In genomic region chr14:72894623-72895378, GRCh38 we compare ENCODE assay signal across 7 cellular contexts. TPM values are rescaled to one million over a fixed set of nuclear protein-coding genes. Genes with fewer than 3 reads are reported as not detected.
DNase-seq lines count a peak whose midpoint lies in the region; ATAC-seq and TF ChIP-seq lines count a peak whose summit lies in the region.

No MANE protein-coding gene starts in this region.

- H3K4ac ChIP-seq in H9 (ENCODE audit: low read depth, low read length) = no peak overlapping the region

- no peaks in the 10 kb centered on the region for H3K79me1 ChIP-seq in H9 (ENCODE audit: insufficient read depth, low read depth, low read length, poor library complexity, severe bottlenecking)

- H2BK12ac ChIP-seq in H9 (ENCODE audit: insufficient read length, low read depth, low read length) = no peak overlapping the region

- H2AK5ac ChIP-seq in H9 (ENCODE audit: insufficient read length, low read length) = no peak overlapping the region

- H3K27ac Mint-ChIP-seq in H9 = no peak overlapping the region

- peak overlapping the region; percentile 90 for H3K4me2 ChIP-seq in H9 (ENCODE audit: insufficient read depth, insufficient read length, low read length)

- no peak for TF ChIP-seq POLR2A in GM18505 (IDR thresholded peaks at IDR 0.05; ENCODE audit: borderline replicate concordance, extremely low read depth, insufficient read depth, insufficient read length)

- no peak for TF ChIP-seq CTCF in H9 (conservative IDR thresholded peaks at IDR 0.05)

- H3K4me3 ChIP-seq in SK-N-MC (peak overlapping the region; percentile 91), mucosa of rectum (ENCODE audit: low read length in 2 of 2) (peak overlapping the region; percentile 79 to 91)
- peak overlapping the region; percentile 91 for H3K4me3 ChIP-seq in effector memory CD4-positive, alpha-beta T cell (ENCODE audit: insufficient read depth, low read depth, low read length, poor library complexity, severe bottlenecking)

- H3K4me1 ChIP-seq in H9 (ENCODE audit: insufficient read depth, low read length) (peaks cover 3% of the 10 kb centered on the region; the same call in 1 of the 2 replicates), mucosa of rectum (ENCODE audit: control insufficient read depth in 2 of 2, insufficient read depth in 2 of 2, low read length in 2 of 2) (peaks cover 16 to 22% of the 10 kb centered on the region in 2 donors)
- H3K4me1 ChIP-seq in effector memory CD4-positive, alpha-beta T cell (ENCODE audit: control insufficient read depth, insufficient read depth, low read length, poor library complexity, severe bottlenecking) = peaks cover 10% of the 10 kb centered on the region

- H3K36me3 ChIP-seq in SK-N-MC (ENCODE audit: insufficient read depth, low read length) (no peaks in the 10 kb centered on the region), mucosa of rectum (ENCODE audit: control insufficient read depth in 2 of 2, insufficient read depth in 2 of 2, low read length in 2 of 2) (no peaks in the 10 kb centered on the region)
- no peaks in the 10 kb centered on the region for H3K36me3 ChIP-seq in effector memory CD4-positive, alpha-beta T cell (ENCODE audit: control insufficient read depth, insufficient read depth, low read length)

- no peak overlapping the region for H4K5ac ChIP-seq in H9 (ENCODE audit: insufficient read length, low read depth, low read length)

- no peak overlapping the region for H3K9ac ChIP-seq in H9 (ENCODE audit: extremely low read depth, insufficient read length, low read length)
- H3K9ac ChIP-seq in SK-N-MC (ENCODE audit: insufficient read length) = peak overlapping the region; percentile 26
- H3K9ac ChIP-seq in mucosa of rectum (ENCODE audit: low read depth in 1 of 2, low read length in 2 of 2) = peak overlapping the region; percentile 70 to 74

- WGBS in H9 (ENCODE audit: extremely low coverage, insufficient read length, low lambda C conversion rate) = no CpG with 5 or more reads among the region's 25 CpGs

- H3K18ac ChIP-seq in H9 (ENCODE audit: insufficient read length, low read depth, low read length) = no peak overlapping the region

- H3K4me1 Mint-ChIP-seq in H9 = peaks cover 38% of the 10 kb centered on the region in 2 experiments

- peaks cover 38% of the 10 kb centered on the region for H3K27me3 ChIP-seq in H9 (ENCODE audit: insufficient read depth, low read length)
- peaks cover 18% of the 10 kb centered on the region for H3K27me3 ChIP-seq in effector memory CD4-positive, alpha-beta T cell (replicated peaks; ENCODE audit: control insufficient read depth, insufficient read depth, low read length, poor library complexity, severe bottlenecking)
- peaks cover 0 to 14% of the 10 kb centered on the region in 2 donors for H3K27me3 ChIP-seq in mucosa of rectum (ENCODE audit: control insufficient read depth in 2 of 2, insufficient read depth in 2 of 2, low read length in 2 of 2)

- H3K79me2 ChIP-seq in H9 (ENCODE audit: insufficient read depth, low read length) = no peaks in the 10 kb centered on the region

- H3K23me2 ChIP-seq in H9 (ENCODE audit: insufficient read length, low read depth, low read length, poor library complexity, severe bottlenecking) = peaks cover 25% of the 10 kb centered on the region

- no peak overlapping the region for H2BK20ac ChIP-seq in H9 (ENCODE audit: low read depth, low read length, poor library complexity, severe bottlenecking)

- no peak overlapping the region for H4K8ac ChIP-seq in H9 (replicated peaks; ENCODE audit: insufficient read length, low read depth, low read length)

- peak overlapping the region; percentile 67 to 89 for H3K4me3 Mint-ChIP-seq in H9

- no peak overlapping the region; the same call in 1 of the 2 replicates for H3K14ac ChIP-seq in H9 (ENCODE audit: insufficient read depth, low read length)

- ATAC-seq in HG02642 (IDR thresholded peaks at IDR 0.05; ENCODE audit: poor library complexity, unreplicated experiment) (no peak), GM18505 (IDR thresholded peaks at IDR 0.05; ENCODE audit: unreplicated experiment) (no peak)

- no peaks in the 10 kb centered on the region for H3K9me3 Mint-ChIP-seq in H9

- H2AFZ ChIP-seq in H9 (ENCODE audit: low read length) = no peak overlapping the region

- no peak overlapping the region for H2BK5ac ChIP-seq in H9 (ENCODE audit: insufficient read length, low read length)

- peaks cover 0 to 1% (median 0%) of the 10 kb centered on the region in 3 experiments; a peak in 1 of 7 replicates for H3K36me3 Mint-ChIP-seq in H9 (ENCODE audit: insufficient read depth in 1 of 3, low read depth in 3 of 3)

- DNase-seq in H9 (peak; percentile 59), SK-N-MC (ENCODE audit: low read depth, low spot score) (no peak), AG08396 (ENCODE audit: low spot score) (no peak)
- DNase-seq in effector memory CD4-positive, alpha-beta T cell = no peak

- H3K27ac ChIP-seq in H9 (ENCODE audit: insufficient read length, low read depth, low read length) (no peak overlapping the region), SK-N-MC (no peak overlapping the region), mucosa of rectum (ENCODE audit: low read depth in 2 of 2, low read length in 2 of 2) (peak overlapping the region; percentile 23 to 24)
- no peak overlapping the region for H3K27ac ChIP-seq in effector memory CD4-positive, alpha-beta T cell (ENCODE audit: insufficient read depth, low read length, poor library complexity, severe bottlenecking)

- no peak overlapping the region for H4K91ac ChIP-seq in H9 (ENCODE audit: insufficient read length, low read depth, low read length)

- H2BK15ac ChIP-seq in H9 (ENCODE audit: low read depth, low read length) = no peak overlapping the region

- H3K27me3 Mint-ChIP-seq in H9 (ENCODE audit: low read depth) = peaks cover 89% of the 10 kb centered on the region

- no peak overlapping the region for H2BK120ac ChIP-seq in H9 (ENCODE audit: low read depth, low read length, poor library complexity, severe bottlenecking)

- H3K9me3 ChIP-seq in H9 (ENCODE audit: control insufficient read depth, low read depth, low read length) (no peaks in the 10 kb centered on the region), SK-N-MC (ENCODE audit: low read depth, low read length) (no peaks in the 10 kb centered on the region), mucosa of rectum (ENCODE audit: control insufficient read depth in 2 of 2, low read length in 2 of 2) (no peaks in the 10 kb centered on the region)
- H3K9me3 ChIP-seq in effector memory CD4-positive, alpha-beta T cell (ENCODE audit: control insufficient read depth, low read length) = no peaks in the 10 kb centered on the region

- H3T11ph ChIP-seq in H9 (ENCODE audit: low read length) = no peak overlapping the region

- no peak overlapping the region for H3K56ac ChIP-seq in H9 (ENCODE audit: insufficient read length, low read depth, low read length)

- H4K20me1 ChIP-seq in H9 (ENCODE audit: control insufficient read depth, insufficient read depth, insufficient read length) = no peaks in the 10 kb centered on the region

- H3K23ac ChIP-seq in H9 (ENCODE audit: insufficient read length, low read depth, low read length) = no peak overlapping the region

RNA-seq across cellular contexts. Expression of gene DPF3, which starts 0.9 kb away (rescaled TPM):
- not detected in 2 replicates for total RNA-seq in H9 (2021)

RNA-seq across cellular contexts. Expression of gene DCAF4, which starts 31.5 kb away (rescaled TPM):
- total RNA-seq in H9 (2021) = 30.2 and 32.0 TPM in 2 replicates

Comparison
In these comparisons a context has a peak if more than half of its experiments do, and no peak if none do; other contexts are left out.
1. H3K27ac ChIP-seq: peak in mucosa of rectum (2 of 2); none in H9 (single experiment), SK-N-MC (single experiment) and effector memory CD4-positive, alpha-beta T cell (single experiment).
2. Peak in every context shown above with its lines, with median percentiles within 50 percentile points of each other: H3K4me3 ChIP-seq.